Comparison of ENCODE assay signal across 1 cellular context in the genomic region with DNA sequence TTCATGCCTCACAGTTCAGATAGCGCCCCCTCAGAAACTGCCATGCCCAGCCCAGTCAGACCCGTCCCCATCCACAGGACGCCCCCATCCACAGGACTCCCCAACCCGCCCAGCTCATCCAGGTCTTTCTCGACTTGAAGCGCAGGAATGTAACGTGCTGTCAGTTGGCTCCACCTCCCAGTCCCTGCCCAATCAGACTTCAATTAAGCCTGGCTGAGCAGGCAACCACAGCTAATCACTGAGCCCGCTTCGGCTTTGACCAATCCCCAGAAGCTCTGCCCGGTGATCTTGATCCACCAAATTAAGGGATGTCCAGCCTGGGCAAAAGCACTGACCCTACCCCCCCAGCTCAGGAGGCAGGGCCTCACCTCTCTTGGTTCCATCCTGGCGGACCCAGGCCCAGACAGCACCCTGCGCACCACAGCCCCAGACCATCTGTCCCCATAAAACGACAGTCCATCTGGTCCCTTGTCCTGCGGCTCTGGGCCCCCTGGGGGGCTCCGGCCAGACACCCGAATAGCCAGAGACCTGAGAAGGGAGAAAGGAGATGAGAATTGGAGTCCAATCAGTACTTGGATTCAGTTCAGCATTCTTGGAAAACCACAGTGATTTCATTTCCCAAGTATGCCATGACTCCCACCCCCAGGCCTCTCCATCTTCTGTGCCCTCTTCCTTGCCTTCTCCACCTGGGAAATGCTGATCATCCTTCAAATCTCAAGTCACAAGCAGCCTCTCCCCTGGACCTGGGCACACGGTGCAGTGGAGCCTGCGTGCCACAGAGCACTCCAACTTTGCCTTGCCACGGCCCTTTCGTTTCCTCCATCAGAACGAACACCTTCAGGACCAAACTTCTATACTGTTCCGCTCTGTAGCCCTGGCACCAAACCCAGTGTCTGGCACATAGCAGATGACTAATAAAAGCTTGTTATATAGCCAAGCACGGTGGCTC.
A peak's percentile ranks its signal among the peaks of the same experiment; 100 is the strongest.
TF ChIP-seq lines count a peak whose summit lies in the region.

No MANE protein-coding gene starts in this region.

TF ChIP-seq in endothelial cell of umbilical vein, 7 proteins besides CTCF, POLR2A, EP300 and RAD21:
- TF ChIP-seq FOS (IDR thresholded peaks at IDR 0.05; ENCODE audit: borderline replicate concordance, insufficient read depth, low read length): peak; percentile 68
- peak; percentile 55 for TF ChIP-seq JUN (IDR thresholded peaks at IDR 0.05; ENCODE audit: borderline replicate concordance, insufficient read depth, insufficient read length, low read depth)
- TF ChIP-seq, protein P1, sequence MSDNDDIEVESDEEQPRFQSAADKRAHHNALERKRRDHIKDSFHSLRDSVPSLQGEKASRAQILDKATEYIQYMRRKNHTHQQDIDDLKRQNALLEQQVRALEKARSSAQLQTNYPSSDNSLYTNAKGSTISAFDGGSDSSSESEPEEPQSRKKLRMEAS (IDR thresholded peaks at IDR 0.05; ENCODE audit: insufficient read depth, insufficient read length): no peak
- no peak for TF ChIP-seq EZH2 (IDR thresholded peaks at IDR 0.05; ENCODE audit: borderline replicate concordance, low read depth, low read length, severe bottlenecking)
- peak; percentile 60 for TF ChIP-seq GATA2 (IDR thresholded peaks at IDR 0.05; ENCODE audit: insufficient read depth, insufficient read length, low read depth, low read length)
- TF ChIP-seq MYC (IDR thresholded peaks at IDR 0.05; ENCODE audit: low read depth, low read length): no peak
- TF ChIP-seq POLR2AphosphoS5 (IDR thresholded peaks at IDR 0.05; ENCODE audit: insufficient read depth, low read depth, low read length): peak; percentile 69
TF ChIP-seq in endothelial cell of umbilical vein: peak in this region for 4.
